ENCODE assay signal across 8 cellular contexts in the genomic region with DNA sequence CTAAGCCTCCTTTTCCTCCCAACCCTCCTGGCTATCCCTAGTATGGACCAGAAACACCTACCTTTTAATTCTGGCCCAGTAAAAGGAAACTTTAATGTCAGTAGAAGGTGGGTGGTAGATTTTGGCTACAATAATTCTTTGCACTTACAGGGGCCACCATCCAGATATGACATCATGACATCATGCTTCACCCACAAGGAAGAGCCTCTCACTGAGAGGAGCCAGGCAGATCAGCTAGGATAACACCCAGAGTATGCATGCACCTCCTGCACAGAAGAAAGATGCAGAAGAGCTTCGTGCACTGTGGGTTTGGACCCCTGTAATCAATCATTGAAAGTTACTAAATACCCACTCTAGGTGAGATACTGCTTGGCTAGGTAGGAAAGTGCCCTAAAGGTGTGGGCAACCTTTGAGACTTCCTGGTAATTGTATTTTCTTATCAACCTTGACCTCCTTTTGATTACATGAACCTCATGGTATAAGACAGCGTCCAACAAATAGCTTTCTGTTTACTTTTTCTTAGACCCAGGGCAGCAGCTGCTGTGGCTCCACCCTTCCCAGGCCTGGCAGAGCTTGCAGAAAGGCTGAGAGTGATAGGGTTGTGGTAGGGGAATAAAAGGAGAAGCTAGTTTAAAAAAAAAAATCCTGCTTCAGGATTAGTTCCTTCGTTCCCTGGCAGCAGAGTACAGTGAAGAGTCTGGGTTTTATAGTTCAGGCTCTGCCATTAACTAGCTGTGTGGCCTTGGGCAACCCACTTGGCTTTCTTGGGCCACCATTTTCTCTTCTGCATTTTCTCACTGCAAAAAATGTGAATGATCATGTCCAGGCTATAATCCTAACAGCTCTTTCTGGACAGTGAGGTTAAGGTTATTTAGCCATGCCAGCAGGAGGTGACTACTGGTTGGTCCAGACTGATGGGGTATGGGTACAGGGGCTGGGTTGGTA. TPM values are rescaled to one million over a fixed set of nuclear protein-coding genes. Genes with fewer than 3 reads are reported as not detected.
DNase-seq lines count a peak whose midpoint lies in the region; ATAC-seq and TF ChIP-seq lines count a peak whose summit lies in the region.

No MANE protein-coding gene starts in this region.

- TF ChIP-seq CTCF in CD8-positive, alpha-beta T cell (IDR thresholded peaks at IDR 0.05), result no peak
- TF ChIP-seq CTCF in adrenal gland (IDR thresholded peaks at IDR 0.05), result no peak
- TF ChIP-seq CTCF in endothelial cell (IDR thresholded peaks at IDR 0.05; ENCODE audit: unreplicated experiment), result no peak
- no peak for TF ChIP-seq CTCF in A673 (conservative IDR thresholded peaks at IDR 0.05; ENCODE audit: low read depth, low read length)

- no peak for DNase-seq in CD8-positive, alpha-beta T cell
- DNase-seq in NCI-H1092 (lab: John Stamatoyannopoulos, UW) (peak; percentile 37), adrenal gland (peak in 3 of 7 donors; percentile 45 to 71 (median 60)), naive B cell (no peak), endothelial cell (ENCODE audit: low spot score) (no peak), A673 (ENCODE audit: low spot score) (no peak)

- H3K27ac Mint-ChIP-seq in CD8-positive, alpha-beta T cell, result peak overlapping the region; percentile 94
- H3K27ac Mint-ChIP-seq in naive B cell, result peak overlapping the region in 4 of 6 donors; percentile 79 to 97 (median 92)
- H3K27ac Mint-ChIP-seq in endothelial cell (ENCODE audit: unreplicated experiment), result no peak overlapping the region

- TF ChIP-seq POLR2A in adrenal gland (IDR thresholded peaks at IDR 0.05), result peak in 1 of 2 donors; percentile 13
- no peak for TF ChIP-seq POLR2A in GM18505 (IDR thresholded peaks at IDR 0.05; ENCODE audit: borderline replicate concordance, extremely low read depth, insufficient read depth, insufficient read length)

- H3K36me3 Mint-ChIP-seq in CD8-positive, alpha-beta T cell, result peaks cover 36% of the 10 kb centered on the region
- peaks cover 0 to 12% of the 10 kb centered on the region in 2 donors for H3K36me3 Mint-ChIP-seq in naive B cell
- peaks cover 4% of the 10 kb centered on the region for H3K36me3 Mint-ChIP-seq in endothelial cell (ENCODE audit: low read depth, unreplicated experiment)

- H3K9me3 ChIP-seq in CD8-positive, alpha-beta T cell (ENCODE audit: low read length), result no peaks in the 10 kb centered on the region
- H3K9me3 ChIP-seq in adrenal gland (replicated peaks in 1 of 3) (no peaks in the 10 kb centered on the region), A673 (ENCODE audit: low read depth, low read length, poor library complexity, severe bottlenecking) (no peaks in the 10 kb centered on the region)

- no peak for ATAC-seq in CD8-positive, alpha-beta T cell
- ATAC-seq in naive B cell (ENCODE audit: low read depth in 2 of 2) (no peak), GM18868 (IDR thresholded peaks at IDR 0.05; ENCODE audit: unreplicated experiment) (no peak), GM18505 (IDR thresholded peaks at IDR 0.05; ENCODE audit: unreplicated experiment) (no peak)

- CTCF ChIA-PET in CD8-positive, alpha-beta T cell (lab: Charles Lee), result interaction anchor here (0.6 to 8.4 kb wide), 13 partner anchors 15 to 92 kb away, joined by 3 to 104 read pairs (median 7); no protein-coding TSS in a partner anchor
- CTCF ChIA-PET in A673 (lab: Charles Lee), result no interaction called here

- H3K27me3 Mint-ChIP-seq in CD8-positive, alpha-beta T cell (ENCODE audit: low read depth), result no peaks in the 10 kb centered on the region
- H3K27me3 Mint-ChIP-seq in naive B cell (no peaks in the 10 kb centered on the region), endothelial cell (ENCODE audit: unreplicated experiment) (peaks cover 9% of the 10 kb centered on the region)

- no peaks in the 10 kb centered on the region for H3K27me3 ChIP-seq in CD8-positive, alpha-beta T cell (ENCODE audit: insufficient read depth, low read length)
- H3K27me3 ChIP-seq in adrenal gland, result no peaks in the 10 kb centered on the region
- H3K27me3 ChIP-seq in A673 (replicated peaks; ENCODE audit: insufficient read depth, low read depth, low read length, poor library complexity), result no peaks in the 10 kb centered on the region

- BruUV-seq in A673 (replicated peaks; lab: Mats Ljungman, UMichigan), result no TSS peak

- peaks cover 80% of the 10 kb centered on the region for H3K4me1 ChIP-seq in CD8-positive, alpha-beta T cell (ENCODE audit: insufficient read depth, low read length)
- H3K4me1 ChIP-seq in adrenal gland (replicated peaks in 1 of 2) (peaks cover 78 to 89% of the 10 kb centered on the region in 2 donors), A673 (ENCODE audit: insufficient read depth, low read length, poor library complexity, severe bottlenecking) (peaks cover 5% of the 10 kb centered on the region)

- H3K4me3 ChIP-seq in CD8-positive, alpha-beta T cell (ENCODE audit: low read depth, low read length), result no peak overlapping the region
- H3K4me3 ChIP-seq in adrenal gland (no peak overlapping the region), A673 (ENCODE audit: low read depth, low read length, poor library complexity, severe bottlenecking) (no peak overlapping the region)

- intact Hi-C loops in CD8-positive, alpha-beta T cell (cut with DNase I, micrococcal nuclease), result no loop called here
- intact Hi-C loops in adrenal gland (cut with DNase I), result no loop called here
- intact Hi-C loops in A673 (cut with micrococcal nuclease; ENCODE audit: unreplicated experiment), result loop anchor here (10.0 kb wide), 1 partner anchor 64 kb away; no protein-coding TSS in a partner anchor

- H3K9me3 Mint-ChIP-seq in CD8-positive, alpha-beta T cell, result no peaks in the 10 kb centered on the region
- H3K9me3 Mint-ChIP-seq in naive B cell (no peaks in the 10 kb centered on the region), endothelial cell (ENCODE audit: unreplicated experiment) (no peaks in the 10 kb centered on the region)

- peak overlapping the region; percentile 84 for H3K4me3 Mint-ChIP-seq in CD8-positive, alpha-beta T cell
- H3K4me3 Mint-ChIP-seq in naive B cell (peak overlapping the region; percentile 44 to 95 (median 83)), endothelial cell (ENCODE audit: unreplicated experiment) (no peak overlapping the region)

- no peak overlapping the region for H3K27ac ChIP-seq in CD8-positive, alpha-beta T cell (ENCODE audit: low read depth, low read length)
- H3K27ac ChIP-seq in adrenal gland (peak overlapping the region in 4 of 5 donors; percentile 79 to 93 (median 88)), A673 (ENCODE audit: low read depth, low read length, poor library complexity, severe bottlenecking) (no peak overlapping the region)

- H3K4me1 Mint-ChIP-seq in CD8-positive, alpha-beta T cell (ENCODE audit: low read depth), result peaks cover 86% of the 10 kb centered on the region
- H3K4me1 Mint-ChIP-seq in naive B cell, result peaks cover 72 to 96% (median 87%) of the 10 kb centered on the region in 3 donors
- peaks cover 8% of the 10 kb centered on the region for H3K4me1 Mint-ChIP-seq in endothelial cell (ENCODE audit: unreplicated experiment)

- WGBS in adrenal gland, 4 donors, result 19 to 25% (median 22%) methylated on average over 3 of the region's 3 CpGs

- POLR2A ChIA-PET in CD8-positive, alpha-beta T cell (lab: Charles Lee), result interaction anchor here (1.0 to 2.3 kb wide), 6 partner anchors 8 to 91 kb away, joined by 3 to 15 read pairs (median 6); no protein-coding TSS in a partner anchor
- POLR2A ChIA-PET in A673 (lab: Charles Lee; ENCODE audit: low non-redundant PET), result no interaction called here

- H3K36me3 ChIP-seq in CD8-positive, alpha-beta T cell (ENCODE audit: insufficient read depth, low read length), result no peaks in the 10 kb centered on the region
- no peaks in the 10 kb centered on the region for H3K36me3 ChIP-seq in adrenal gland (replicated peaks in 1 of 2)
- no peaks in the 10 kb centered on the region for H3K36me3 ChIP-seq in A673 (ENCODE audit: insufficient read depth, low read length, poor library complexity, severe bottlenecking)

RNA-seq across cellular contexts. Expression of gene MAP3K14, which starts 6.2 kb away (rescaled TPM):
- 10 to 100 TPM; 38.1 to 39.1 TPM for total RNA-seq in CD8-positive, alpha-beta T cell
- 1 to 10 TPM; 2.4 to 9.7 (median 7.2) TPM for total RNA-seq in adrenal gland
- 10 to 100 TPM in 1 of 3 donors, 1 to 10 TPM in 2; 2.9 to 14.7 (median 7.7) TPM for polyA plus RNA-seq in adrenal gland
- polyA plus RNA-seq in naive B cell (ENCODE audit: low read depth in 6 of 6), result 10 to 100 TPM; 13.3 to 38.9 (median 19.1) TPM
- 5.2 TPM for total RNA-seq in endothelial cell (ENCODE audit: unreplicated experiment)
- 3.0 and 5.5 TPM in 2 replicates for total RNA-seq in A673 (2021)

RNA-seq across cellular contexts. Expression of gene SPATA32, which starts 48.8 kb away (rescaled TPM):
- total RNA-seq in CD8-positive, alpha-beta T cell, result under 1 TPM in 1 of 2 experiments, not detected in 1; 0.22 TPM
- total RNA-seq in adrenal gland (under 1 TPM in 1 of 8 donors, not detected in 7; 0.11 TPM), endothelial cell (ENCODE audit: unreplicated experiment) (not detected), A673 (2021) (0.22 TPM in 1 of 2 replicates, not detected in the other)
- polyA plus RNA-seq in adrenal gland (not detected), naive B cell (ENCODE audit: low read depth in 6 of 6) (1 to 10 TPM in 1 of 6 donors, under 1 TPM in 4, not detected in 1; 0.16 to 4.6 (median 0.31) TPM)

Comparison
In these comparisons a context has a peak if more than half of its experiments do, and no peak if none do; other contexts are left out.
1. H3K27ac ChIP-seq: peak in adrenal gland (4 of 5); none in CD8-positive, alpha-beta T cell (single experiment) and A673 (single experiment).